18 cellular contexts compared by ENCODE assay signal in the genomic region with DNA sequence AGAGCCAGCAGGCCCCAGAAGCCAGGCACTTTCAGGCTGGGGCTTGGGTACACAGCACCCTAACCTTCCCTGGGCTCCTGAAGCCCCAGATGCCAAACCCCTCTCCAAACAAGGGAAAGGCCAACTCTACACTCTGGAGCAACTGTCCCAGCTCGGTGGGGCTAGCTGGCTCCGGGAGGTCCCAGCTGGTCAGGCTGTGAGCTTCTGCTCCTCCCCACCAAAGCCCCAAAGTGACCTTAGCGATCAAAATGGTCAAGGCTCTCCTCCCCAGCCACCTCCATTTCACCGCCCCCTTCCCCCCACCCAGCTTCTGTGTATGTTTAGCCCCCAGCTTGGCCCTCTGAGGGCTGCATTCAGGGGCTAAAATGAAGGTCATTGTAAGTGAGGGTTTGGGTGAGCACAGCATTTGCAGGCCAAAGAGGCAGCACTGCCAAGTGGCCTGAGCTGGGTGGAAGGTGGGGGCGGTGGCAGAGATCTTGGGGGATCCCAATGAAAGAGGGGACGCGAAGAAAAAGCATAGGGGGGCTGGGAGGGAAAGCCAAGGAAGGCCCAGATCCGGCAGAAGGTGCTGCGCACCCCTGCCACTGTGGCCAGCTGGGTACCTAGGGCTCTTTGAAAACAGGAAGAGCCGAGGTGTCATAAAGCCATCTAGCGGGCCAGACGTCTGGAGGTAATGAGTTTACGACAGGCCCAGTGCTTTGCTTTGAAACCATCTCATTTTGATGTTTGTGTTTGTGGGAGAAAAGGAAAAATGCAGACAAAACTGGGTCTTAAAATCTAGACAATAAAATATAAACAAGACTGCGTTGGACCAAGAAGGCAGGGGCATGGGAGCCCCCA. TPM values are rescaled to one million over a fixed set of nuclear protein-coding genes. Genes with fewer than 3 reads are reported as not detected.
A peak's percentile ranks its signal among the peaks of the same experiment; 100 is the strongest.
DNase-seq lines count a peak whose midpoint lies in the region; ATAC-seq and TF ChIP-seq lines count a peak whose summit lies in the region.
"Had no signal": no experiment of that assay in that cellular context is flagged by ENCODE, and none has a peak within 500 bp of the region (broad histone marks: within the 10 kb centered on the region; RNA-seq: fewer than 3 reads in every experiment).

No MANE protein-coding gene starts in this region.

- peak overlapping the region; percentile 98 for H3K27ac ChIP-seq in A673 (ENCODE audit: low read depth, low read length, poor library complexity, severe bottlenecking)
- H3K27ac ChIP-seq: heart left ventricle had no signal

- peak overlapping the region in 2 of 4 donors; percentile 62 to 68 for H3K4me3 Mint-ChIP-seq in IgD-negative memory B cell
- H3K4me3 Mint-ChIP-seq: activated CD4-positive, alpha-beta memory T cell treated with anti-CD3 and anti-CD28 coated beads for 36 hours; activated naive CD8-positive, alpha-beta T cell treated with anti-CD3 and anti-CD28 coated beads, Interleukin-2, amount 10 ng/mL, durations not matched to agents 7 days and 5 days; activated T-cell treated with anti-CD3 and anti-CD28 coated beads, Interleukin-2, amount 50 U/mL, for 72 hours; CD8-positive, alpha-beta T cell had no signal

- CTCF ChIA-PET in A673 (lab: Charles Lee) = interaction anchor here (0.6 kb wide), 1 partner anchor 1023 kb away, joined by 4 read pairs; no protein-coding TSS in a partner anchor

- POLR2A ChIA-PET in A673 (lab: Charles Lee; ENCODE audit: low non-redundant PET) = interaction anchor here (0.7 kb wide), 1 partner anchor 1024 kb away, joined by 4 read pairs; no protein-coding TSS in a partner anchor

- peaks cover 34% of the 10 kb centered on the region for H3K36me3 ChIP-seq in A673 (ENCODE audit: insufficient read depth, low read length, poor library complexity, severe bottlenecking)
- H3K36me3 ChIP-seq: heart left ventricle had no signal

- no peaks in the 10 kb centered on the region for H3K36me3 Mint-ChIP-seq in IgD-negative memory B cell
- H3K36me3 Mint-ChIP-seq: activated naive CD8-positive, alpha-beta T cell treated with anti-CD3 and anti-CD28 coated beads, Interleukin-2, amount 10 ng/mL, durations not matched to agents 7 days and 5 days; CD8-positive, alpha-beta T cell had no signal

- peaks cover 58% of the 10 kb centered on the region for H3K27me3 Mint-ChIP-seq in IgD-negative memory B cell

- peak overlapping the region; percentile 71 for H3K4me3 ChIP-seq in A673 (ENCODE audit: low read depth, low read length, poor library complexity, severe bottlenecking)
- H3K4me3 ChIP-seq: heart left ventricle had no signal

- intact Hi-C loops in A673 (cut with micrococcal nuclease; ENCODE audit: unreplicated experiment) = loop anchor here (2.0 to 10.0 kb wide), 5 partner anchors 427 to 1629 kb away; no protein-coding TSS in a partner anchor

- no TSS peak for BruUV-seq in A673 (replicated peaks; lab: Mats Ljungman, UMichigan)

- H3K4me1 ChIP-seq in A673 (ENCODE audit: insufficient read depth, low read length, poor library complexity, severe bottlenecking) = peaks cover 51% of the 10 kb centered on the region

- DNase-seq in A673 (ENCODE audit: low spot score) (peak; percentile 41), kidney tubule cell (ENCODE audit: low spot score) (peak; percentile 65), NCI-H510A (lab: John Stamatoyannopoulos, UW) (no peak)
- DNase-seq in NK-92 treated with Interleukin-12 subunit alpha and Interleukin-12 subunit beta, amount 100 ng/mL, for 24 hours (lab: John Stamatoyannopoulos, UW) = no peak
- DNase-seq: activated CD4-positive, alpha-beta memory T cell treated with anti-CD3 and anti-CD28 coated beads for 36 hours; activated naive CD8-positive, alpha-beta T cell treated with anti-CD3 and anti-CD28 coated beads, Interleukin-2, amount 10 ng/mL, durations not matched to agents 7 days and 5 days; activated T-cell treated with anti-CD3 and anti-CD28 coated beads, Interleukin-2, amount 50 U/mL, for 72 hours; CD8-positive, alpha-beta T cell; heart left ventricle; mesendoderm; NCI-H2029; NCI-H69 had no signal

- no peaks in the 10 kb centered on the region for H3K9me3 ChIP-seq in A673 (ENCODE audit: low read depth, low read length, poor library complexity, severe bottlenecking)
- H3K9me3 ChIP-seq: heart left ventricle had no signal

- peaks cover 0 to 3% (median 0%) of the 10 kb centered on the region in 3 donors for H3K9me3 Mint-ChIP-seq in IgD-negative memory B cell
- H3K9me3 Mint-ChIP-seq: activated CD4-positive, alpha-beta memory T cell treated with anti-CD3 and anti-CD28 coated beads for 36 hours; activated naive CD8-positive, alpha-beta T cell treated with anti-CD3 and anti-CD28 coated beads, Interleukin-2, amount 10 ng/mL, durations not matched to agents 7 days and 5 days; activated T-cell treated with anti-CD3 and anti-CD28 coated beads, Interleukin-2, amount 50 U/mL, for 72 hours; CD8-positive, alpha-beta T cell had no signal

- H3K4me1 Mint-ChIP-seq in IgD-negative memory B cell = peaks cover 0 to 6% (median 6%) of the 10 kb centered on the region in 3 donors

- no peaks in the 10 kb centered on the region for H3K27me3 ChIP-seq in A673 (replicated peaks; ENCODE audit: insufficient read depth, low read depth, low read length, poor library complexity)

- H3K27ac Mint-ChIP-seq in IgD-negative memory B cell = peak overlapping the region; percentile 36 to 77 (median 63)
- H3K27ac Mint-ChIP-seq: activated CD4-positive, alpha-beta memory T cell treated with anti-CD3 and anti-CD28 coated beads for 36 hours; activated naive CD8-positive, alpha-beta T cell treated with anti-CD3 and anti-CD28 coated beads, Interleukin-2, amount 10 ng/mL, durations not matched to agents 7 days and 5 days; activated T-cell treated with anti-CD3 and anti-CD28 coated beads, Interleukin-2, amount 50 U/mL, for 72 hours; CD8-positive, alpha-beta T cell had no signal

- ATAC-seq in GM18870 (IDR thresholded peaks at IDR 0.05; ENCODE audit: unreplicated experiment) = no peak
- ATAC-seq: activated T-cell treated with anti-CD3 and anti-CD28 coated beads, Interleukin-2, amount 50 U/mL, for 72 hours; CD8-positive, alpha-beta T cell; esophagus mucosa; heart left ventricle had no signal

- no peak for TF ChIP-seq CTCF in A673 (conservative IDR thresholded peaks at IDR 0.05; ENCODE audit: low read depth, low read length)

RNA-seq across cellular contexts. Expression of a gene that starts 2.9 kb away (rescaled TPM):
- total RNA-seq in A673 (2021) = 63.0 and 64.9 TPM in 2 replicates
- not detected for polyA plus RNA-seq in IgD-negative memory B cell
- total RNA-seq: activated CD4-positive, alpha-beta memory T cell treated with anti-CD3 and anti-CD28 coated beads for 36 hours; activated naive CD8-positive, alpha-beta T cell treated with anti-CD3 and anti-CD28 coated beads, Interleukin-2, amount 10 ng/mL, durations not matched to agents 7 days and 5 days; activated T-cell treated with anti-CD3 and anti-CD28 coated beads, Interleukin-2, amount 50 U/mL, for 72 hours; CD8-positive, alpha-beta T cell had no signal
- polyA plus RNA-seq: neural cell had no signal

RNA-seq across cellular contexts. Expression of a gene that starts 4.1 kb away (rescaled TPM):
- 56.8 and 61.9 TPM in 2 replicates for total RNA-seq in A673 (2021)
- not detected for polyA plus RNA-seq in IgD-negative memory B cell
- total RNA-seq: activated CD4-positive, alpha-beta memory T cell treated with anti-CD3 and anti-CD28 coated beads for 36 hours; activated naive CD8-positive, alpha-beta T cell treated with anti-CD3 and anti-CD28 coated beads, Interleukin-2, amount 10 ng/mL, durations not matched to agents 7 days and 5 days; activated T-cell treated with anti-CD3 and anti-CD28 coated beads, Interleukin-2, amount 50 U/mL, for 72 hours; CD8-positive, alpha-beta T cell had no signal
- polyA plus RNA-seq: neural cell had no signal

RNA-seq across cellular contexts. Expression of a gene that starts 8.9 kb away (rescaled TPM):
- total RNA-seq in A673 (2021) = 88.6 and 98.3 TPM in 2 replicates
- polyA plus RNA-seq in IgD-negative memory B cell = not detected
- total RNA-seq: activated CD4-positive, alpha-beta memory T cell treated with anti-CD3 and anti-CD28 coated beads for 36 hours; activated naive CD8-positive, alpha-beta T cell treated with anti-CD3 and anti-CD28 coated beads, Interleukin-2, amount 10 ng/mL, durations not matched to agents 7 days and 5 days; activated T-cell treated with anti-CD3 and anti-CD28 coated beads, Interleukin-2, amount 50 U/mL, for 72 hours; CD8-positive, alpha-beta T cell had no signal
- polyA plus RNA-seq: neural cell had no signal

RNA-seq across cellular contexts. Expression of a gene that starts 18.4 kb away (rescaled TPM):
- total RNA-seq in A673 (2021) = 107 and 123 TPM in 2 replicates
- not detected for polyA plus RNA-seq in IgD-negative memory B cell
- total RNA-seq: activated CD4-positive, alpha-beta memory T cell treated with anti-CD3 and anti-CD28 coated beads for 36 hours; activated naive CD8-positive, alpha-beta T cell treated with anti-CD3 and anti-CD28 coated beads, Interleukin-2, amount 10 ng/mL, durations not matched to agents 7 days and 5 days; activated T-cell treated with anti-CD3 and anti-CD28 coated beads, Interleukin-2, amount 50 U/mL, for 72 hours; CD8-positive, alpha-beta T cell; dermis microvascular lymphatic vessel endothelial cell; esophagus mucosa; heart left ventricle; subcutaneous adipose tissue had no signal
- polyA plus RNA-seq: heart left ventricle, neural cell had no signal

RNA-seq across cellular contexts. Expression of a gene that starts 25.8 kb away (rescaled TPM):
- total RNA-seq in A673 (2021) = 0.58 and 0.72 TPM in 2 replicates
- not detected for polyA plus RNA-seq in IgD-negative memory B cell
- total RNA-seq: activated CD4-positive, alpha-beta memory T cell treated with anti-CD3 and anti-CD28 coated beads for 36 hours; activated naive CD8-positive, alpha-beta T cell treated with anti-CD3 and anti-CD28 coated beads, Interleukin-2, amount 10 ng/mL, durations not matched to agents 7 days and 5 days; activated T-cell treated with anti-CD3 and anti-CD28 coated beads, Interleukin-2, amount 50 U/mL, for 72 hours; CD8-positive, alpha-beta T cell; dermis microvascular lymphatic vessel endothelial cell; esophagus mucosa; heart left ventricle; subcutaneous adipose tissue had no signal
- polyA plus RNA-seq: heart left ventricle, neural cell had no signal

Comparison
In these comparisons a context has a peak if more than half of its experiments do, and no peak if none do; other contexts are left out.
1. DNase-seq: peak in A673 (single experiment) and kidney tubule cell (single experiment); none in NK-92 treated with Interleukin-12 subunit alpha and Interleukin-12 subunit beta, amount 100 ng/mL, for 24 hours (single experiment) and NCI-H510A (single experiment).